In the genomic region with DNA sequence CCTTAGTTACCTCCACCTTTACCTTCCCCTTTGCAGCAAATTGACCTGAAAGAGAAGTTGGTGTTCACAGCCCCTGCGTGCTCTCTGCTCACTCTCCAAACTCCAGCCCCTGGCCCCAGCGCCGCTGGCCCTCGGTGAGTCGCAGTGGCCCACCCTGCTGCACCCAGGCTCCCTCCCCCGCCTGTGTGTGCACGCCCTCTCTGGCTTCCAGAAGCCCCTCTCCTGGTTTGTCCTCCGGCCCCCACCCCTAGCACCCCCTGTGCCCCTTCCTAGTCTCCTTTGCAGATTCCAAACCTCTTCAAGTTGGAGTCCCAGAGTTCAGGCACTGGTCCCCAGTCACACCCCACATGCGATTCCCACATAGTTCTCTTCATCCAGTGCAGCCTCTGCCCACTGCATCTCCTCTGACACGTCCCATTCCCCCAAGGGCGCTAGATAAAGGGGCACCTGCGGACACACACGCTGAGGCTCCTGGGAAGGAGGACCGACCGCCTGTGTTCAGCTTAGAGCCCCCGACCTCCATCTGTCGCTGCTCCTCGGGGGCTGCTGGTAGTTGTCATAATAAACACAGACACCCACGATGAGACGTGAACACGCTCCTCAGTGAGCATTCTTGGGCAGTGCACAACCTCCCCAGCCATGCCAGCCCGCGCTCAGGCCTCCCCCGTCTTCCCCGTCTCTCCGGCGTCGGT, we compare ENCODE assay signal across 6 cellular contexts. TPM values are rescaled to one million over a fixed set of nuclear protein-coding genes. Genes with fewer than 3 reads are reported as not detected.
DNase-seq lines count a peak whose midpoint lies in the region; TF ChIP-seq lines count a peak whose summit lies in the region.

No MANE protein-coding gene starts in this region.

- no peak for TF ChIP-seq CTCF in epithelial cell of proximal tubule (conservative IDR thresholded peaks at IDR 0.05; ENCODE audit: low read depth, low read length)

- peak; percentile 55 for DNase-seq in DMS53 (lab: John Stamatoyannopoulos, UW)
- no peak for DNase-seq in DMS53 treated with DMSO at 0.1 percent for 48 hours (lab: John Stamatoyannopoulos, UW; ENCODE audit: unreplicated experiment)
- no peak for DNase-seq in epithelial cell of proximal tubule (ENCODE audit: low read depth)
- peak; percentile 50 for DNase-seq in stimulated activated CD8-positive, alpha-beta memory T cell treated with anti-CD3 and anti-CD28 coated beads, Interleukin-4, amount 100 ng/mL, for 48 hours
- DNase-seq in DMS153 treated with DMSO at 0.1 percent for 48 hours (lab: John Stamatoyannopoulos, UW; ENCODE audit: unreplicated experiment), result no peak
- no peak for DNase-seq in NCI-H446 (lab: John Stamatoyannopoulos, UW)

- H3K4me3 ChIP-seq in epithelial cell of proximal tubule (ENCODE audit: low read depth, low read length), result peak overlapping the region; percentile 75

RNA-seq across cellular contexts. Expression of gene PHRF1, which starts 1.5 kb away (rescaled TPM):
- 24.2 and 33.5 TPM in 2 replicates for total RNA-seq in epithelial cell of proximal tubule

RNA-seq across cellular contexts. Expression of gene RASSF7, which starts 14.0 kb away (rescaled TPM):
- 106 and 154 TPM in 2 replicates for total RNA-seq in epithelial cell of proximal tubule

RNA-seq across cellular contexts. Expression of gene LMNTD2, which starts 14.2 kb away (rescaled TPM):
- 1.5 and 2.2 TPM in 2 replicates for total RNA-seq in epithelial cell of proximal tubule

RNA-seq across cellular contexts. Expression of gene LRRC56, which starts 37.5 kb away (rescaled TPM):
- 0.87 and 1.6 TPM in 2 replicates for total RNA-seq in epithelial cell of proximal tubule

RNA-seq across cellular contexts. Expression of gene HRAS, which starts 39.4 kb away (rescaled TPM):
- total RNA-seq in epithelial cell of proximal tubule, result 63.2 and 128 TPM in 2 replicates

Comparison
In these comparisons a context has a peak if more than half of its experiments do, and no peak if none do; other contexts are left out.
1. DNase-seq: peak in DMS53 (single experiment) and stimulated activated CD8-positive, alpha-beta memory T cell treated with anti-CD3 and anti-CD28 coated beads, Interleukin-4, amount 100 ng/mL, for 48 hours (single experiment); none in DMS53 treated with DMSO at 0.1 percent for 48 hours (single experiment), epithelial cell of proximal tubule (single experiment), DMS153 treated with DMSO at 0.1 percent for 48 hours (single experiment) and NCI-H446 (0 of 2).